Comparison of ENCODE assay signal across 20 cellular contexts in genomic region chr17:79790805-79791353, GRCh38. TPM values are rescaled to one million over a fixed set of nuclear protein-coding genes. Genes with fewer than 3 reads are reported as not detected.
DNase-seq lines count a peak whose midpoint lies in the region; ATAC-seq, FAIRE-seq and TF ChIP-seq lines count a peak whose summit lies in the region.
"Had no signal": no experiment of that assay in that cellular context is flagged by ENCODE, and none has a peak within 500 bp of the region (broad histone marks: within the 10 kb centered on the region; RNA-seq: fewer than 3 reads in every experiment).

No MANE protein-coding gene starts in this region.

- no peak for FAIRE-seq in kidney (lab: Jason Lieb, UNC)
- FAIRE-seq: endothelial cell of umbilical vein had no signal

- CTCF ChIA-PET in HEK293T (lab: Yijun Ruan, JAX): interaction anchor here (0.6 to 2.6 kb wide), 5 partner anchors 18 to 180 kb away, joined by 3 to 11 read pairs (median 5); no protein-coding TSS in a partner anchor

- H3K9ac ChIP-seq in kidney (ENCODE audit: low read length in 2 of 2): no peak overlapping the region
- H3K9ac ChIP-seq: KMS-11 had no signal

- H3K4me1 ChIP-seq in left ventricle myocardium inferior: peaks cover 48% of the 10 kb centered on the region
- H3K4me1 ChIP-seq in kidney (ENCODE audit: control insufficient read depth in 1 of 2, insufficient read depth in 1 of 2, low read depth in 1 of 2, low read length in 2 of 2): no peaks in the 10 kb centered on the region

- peak; percentile 37 for DNase-seq in Right ventricle myocardium superior
- no peak for DNase-seq in left ventricle myocardium inferior
- DNase-seq in kidney: peak; percentile 73
- no peak for DNase-seq in sciatic nerve (ENCODE audit: low spot score)
- no peak for DNase-seq in HEK293T (ENCODE audit: extremely low spot score)
- DNase-seq: activated CD4-positive, CD25-positive, alpha-beta regulatory T cell treated with anti-CD3 and anti-CD28 coated beads, Interleukin-2, amount 50 U/mL, for 72 hours; brain microvascular endothelial cell; COR-L47; cortex of kidney; hippocampal formation; midbrain; NCI-H1048; SHP77; stimulated activated CD4-positive, alpha-beta T cell treated with anti-CD3 and anti-CD28 coated beads, Interleukin-2, amount 100 ng/mL, for 48 hours had no signal

- peaks cover 84% of the 10 kb centered on the region for H3K27me3 ChIP-seq in left ventricle myocardium inferior (ENCODE audit: low read depth)

- no peak for TF ChIP-seq CTCF in left ventricle myocardium inferior (IDR thresholded peaks at IDR 0.05; ENCODE audit: borderline replicate concordance)
- TF ChIP-seq CTCF in kidney (IDR thresholded peaks at IDR 0.05; ENCODE audit: borderline replicate concordance, extremely low read depth, insufficient read depth): no peak

- H3K9me3 ChIP-seq in left ventricle myocardium inferior (replicated peaks): no peaks in the 10 kb centered on the region
- no peaks in the 10 kb centered on the region for H3K9me3 ChIP-seq in kidney (ENCODE audit: control insufficient read depth in 1 of 2, low read length in 2 of 2)
- H3K9me3 ChIP-seq: ovary had no signal

- H3K4me3 ChIP-seq in left ventricle myocardium inferior (no peak overlapping the region), kidney (ENCODE audit: low read length in 2 of 2) (no peak overlapping the region)
- H3K4me3 ChIP-seq: ovary had no signal

- ATAC-seq in Right ventricle myocardium superior (ENCODE audit: poor library complexity) (no peak), SK-N-SH treated with all-trans-retinoic acid at 6 μM for 48 hours (peak; percentile 1; the same call in 1 of the 3 replicates), sciatic nerve (peak; percentile 6), HG03025 (IDR thresholded peaks at IDR 0.05; ENCODE audit: low FRiP score, unreplicated experiment) (no peak), GM21367 (IDR thresholded peaks at IDR 0.05; ENCODE audit: unreplicated experiment) (no peak)

- H3K36me3 ChIP-seq in left ventricle myocardium inferior (peaks cover 10% of the 10 kb centered on the region), kidney (ENCODE audit: control insufficient read depth in 1 of 2, insufficient read depth in 2 of 2, low read length in 2 of 2) (peaks cover 0 to 2% of the 10 kb centered on the region in 2 donors)
- H3K36me3 ChIP-seq: ovary had no signal

- intact Hi-C loops in Right ventricle myocardium superior (cut with DNase I): no loop called here
- intact Hi-C loops in left ventricle myocardium inferior (cut with micrococcal nuclease): no loop called here
- intact Hi-C loops in kidney (cut with DNase I): no loop called here
- intact Hi-C loops in sciatic nerve (cut with DNase I): loop anchor here (5.0 kb wide), 1 partner anchor 51 kb away; no protein-coding TSS in a partner anchor

- POLR2A ChIA-PET in HEK293T (lab: Yijun Ruan, JAX): interaction anchor here (1.0 to 2.0 kb wide), 2 partner anchors 8 to 203 kb away, joined by 3 to 4 read pairs; no protein-coding TSS in a partner anchor

- H3K27ac ChIP-seq in left ventricle myocardium inferior (replicated peaks) (no peak overlapping the region), kidney (ENCODE audit: low read depth in 2 of 2, low read length in 2 of 2) (no peak overlapping the region)
- H3K27ac ChIP-seq: brain microvascular endothelial cell, KMS-11, ovary had no signal

TF ChIP-seq in SK-N-SH treated with all-trans-retinoic acid at 6 μM for 48 hours, 23 proteins besides CTCF, POLR2A, EP300 and RAD21:
- TF ChIP-seq ZFP30 (CRISPR knock-in tag; IDR thresholded peaks at IDR 0.05): no peak
- no peak for TF ChIP-seq ZNF565 (CRISPR knock-in tag; conservative IDR thresholded peaks at IDR 0.05; ENCODE audit: low read depth)
- TF ChIP-seq PATZ1 (CRISPR knock-in tag; IDR thresholded peaks at IDR 0.05; ENCODE audit: borderline replicate concordance): no peak
- no peak for TF ChIP-seq BACH2 (CRISPR knock-in tag; IDR thresholded peaks at IDR 0.05; ENCODE audit: borderline replicate concordance)

TF ChIP-seq in HEK293T, 16 proteins besides CTCF, POLR2A, EP300 and RAD21:
- TF ChIP-seq CTBP1 (IDR thresholded peaks at IDR 0.05; ENCODE audit: borderline replicate concordance) (no peak), TARDBP (IDR thresholded peaks at IDR 0.05) (no peak), BHLHE40 (IDR thresholded peaks at IDR 0.05; ENCODE audit: borderline replicate concordance) (no peak), L3MBTL2 (conservative IDR thresholded peaks at IDR 0.05) (no peak), ZNF384 (IDR thresholded peaks at IDR 0.05) (no peak), PKNOX1 (IDR thresholded peaks at IDR 0.05) (no peak)

RNA-seq across cellular contexts. Expression of gene CBX8, which starts 6.0 kb away (rescaled TPM):
- total RNA-seq in Right ventricle myocardium superior (6.2 TPM), left ventricle myocardium inferior (7.5 TPM), kidney (6.2 TPM), sciatic nerve (2.0 TPM)
- polyA plus RNA-seq in kidney (ENCODE audit: insufficient read depth, low read depth, low replicate concordance): 3.5 TPM

RNA-seq across cellular contexts. Expression of gene CBX2, which starts 12.9 kb away (rescaled TPM):
- 4.2 TPM for total RNA-seq in Right ventricle myocardium superior
- total RNA-seq in left ventricle myocardium inferior: 2.6 TPM
- total RNA-seq in kidney: 3.5 TPM
- polyA plus RNA-seq in kidney (ENCODE audit: insufficient read depth, low read depth, low replicate concordance): 2.2 TPM
- 4.7 TPM for total RNA-seq in sciatic nerve

RNA-seq across cellular contexts. Expression of gene CBX4, which starts 48.4 kb away (rescaled TPM):
- total RNA-seq in Right ventricle myocardium superior (25.6 TPM), left ventricle myocardium inferior (28.7 TPM), kidney (26.8 TPM), sciatic nerve (16.8 TPM)
- 7.1 TPM for polyA plus RNA-seq in kidney (ENCODE audit: insufficient read depth, low read depth, low replicate concordance)

Comparison
In these comparisons a context has a peak if more than half of its experiments do, and no peak if none do; other contexts are left out.
1. DNase-seq: peak in Right ventricle myocardium superior (single experiment) and kidney (single experiment); none in left ventricle myocardium inferior (single experiment), sciatic nerve (single experiment) and HEK293T (single experiment).
2. ATAC-seq: peak in SK-N-SH treated with all-trans-retinoic acid at 6 μM for 48 hours (single experiment) and sciatic nerve (single experiment); none in Right ventricle myocardium superior (single experiment), HG03025 (single experiment) and GM21367 (single experiment).